ENCODE assay signal across 8 cellular contexts in the genomic region with DNA sequence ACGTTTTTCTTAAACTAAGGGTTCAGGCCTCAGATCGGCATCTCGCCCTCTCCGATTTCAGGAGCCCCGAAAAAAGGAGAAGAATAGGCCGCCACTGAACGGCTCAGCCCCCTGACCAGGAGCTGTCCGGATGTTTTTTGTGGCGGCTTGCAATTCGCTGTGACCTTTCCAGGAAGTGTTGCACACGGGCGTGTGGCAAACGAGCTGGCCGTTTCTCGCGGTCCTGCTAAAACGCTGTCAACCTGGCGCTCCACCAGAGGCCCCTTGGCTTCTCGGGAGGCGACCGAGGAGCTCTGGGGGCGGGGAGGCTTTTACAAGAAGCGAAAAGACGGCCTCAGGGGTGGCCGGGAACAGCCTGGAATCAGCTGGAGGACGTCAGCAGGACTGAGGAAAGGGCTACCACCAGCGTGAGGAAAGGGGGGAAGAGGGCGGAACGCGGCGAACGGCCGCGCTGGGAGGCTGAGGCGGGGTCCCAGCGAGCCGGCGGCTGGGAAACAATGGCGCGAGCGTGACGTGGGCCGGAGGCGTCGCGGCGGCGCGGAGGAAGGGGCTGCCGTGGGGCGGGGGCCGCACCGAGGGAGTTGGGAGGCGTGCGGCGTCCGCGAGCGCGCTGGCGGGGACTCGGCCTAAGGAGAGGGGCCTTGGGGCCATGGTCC. TPM values are rescaled to one million over a fixed set of nuclear protein-coding genes. Genes with fewer than 3 reads are reported as not detected.
DNase-seq lines count a peak whose midpoint lies in the region; ATAC-seq and TF ChIP-seq lines count a peak whose summit lies in the region.

No MANE protein-coding gene starts in this region.

- DNase-seq in NCI-H2196 (lab: John Stamatoyannopoulos, UW; ENCODE audit: unreplicated experiment) (peak; percentile 7), NCI-H2196 treated with DMSO at 0.1 percent for 48 hours (lab: John Stamatoyannopoulos, UW; ENCODE audit: unreplicated experiment) (no peak), NCI-H345 treated with DMSO at 0.1 percent for 48 hours (lab: John Stamatoyannopoulos, UW; ENCODE audit: unreplicated experiment) (peak; percentile 9), colonic mucosa (peak; percentile 86), left colon (peak; percentile 87)
- peak; percentile 28 for DNase-seq in activated CD4-positive, alpha-beta T cell treated with anti-CD3 and anti-CD28 coated beads for 1 hour
- peak; percentile 18 to 41 for DNase-seq in stimulated activated CD4-positive, alpha-beta T cell treated with anti-CD3 and anti-CD28 coated beads, Interleukin-1b, Interleukin-23, amount 100 ng/mL, for 4 hours (ENCODE audit: low read depth in 2 of 2)

- H3K4me3 ChIP-seq in colonic mucosa = peak overlapping the region; percentile 73

- H3K36me3 ChIP-seq in colonic mucosa = no peaks in the 10 kb centered on the region

- no peaks in the 10 kb centered on the region for H3K9me3 ChIP-seq in colonic mucosa

- no peaks in the 10 kb centered on the region for H3K27me3 ChIP-seq in colonic mucosa

- ATAC-seq in HG02938 (IDR thresholded peaks at IDR 0.05; ENCODE audit: unreplicated experiment) (peak; percentile 77), left colon (peak; percentile 83)

- peak overlapping the region; percentile 95 for H3K27ac ChIP-seq in colonic mucosa

- H3K9ac ChIP-seq in colonic mucosa (ENCODE audit: low read depth in 2 of 2, low read length in 2 of 2) = peak overlapping the region; percentile 95 to 99

- intact Hi-C loops in colonic mucosa (cut with DNase I) (no loop called here), left colon (cut with DNase I, micrococcal nuclease) (no loop called here)

- peaks cover 9% of the 10 kb centered on the region for H3K4me1 ChIP-seq in colonic mucosa

- TF ChIP-seq CTCF in colonic mucosa (IDR thresholded peaks at IDR 0.05) = no peak

RNA-seq across cellular contexts. Expression of a gene that starts 0.5 kb away (rescaled TPM):
- total RNA-seq in colonic mucosa = 10 to 100 TPM; 59.6 to 89.5 TPM
- 10 to 100 TPM; 87.2 to 99.3 TPM for total RNA-seq in left colon

RNA-seq across cellular contexts. Expression of a gene that starts 53.1 kb away (rescaled TPM):
- total RNA-seq in colonic mucosa = not detected
- total RNA-seq in left colon = not detected
